12 cellular contexts compared by ENCODE assay signal in genomic region chr7:36661135-36661840, GRCh38.
A peak's percentile ranks its signal among the peaks of the same experiment; 100 is the strongest.
DNase-seq lines count a peak whose midpoint lies in the region; ATAC-seq and TF ChIP-seq lines count a peak whose summit lies in the region.
"Had no signal": no experiment of that assay in that cellular context is flagged by ENCODE, and none has a peak within 500 bp of the region (broad histone marks: within the 10 kb centered on the region; RNA-seq: fewer than 3 reads in every experiment).

No MANE protein-coding gene starts in this region.

- peaks cover 6% of the 10 kb centered on the region for H3K4me1 ChIP-seq in IMR-90 (ENCODE audit: control insufficient read depth, insufficient read depth, low read length)

- H2BK15ac ChIP-seq in IMR-90 (ENCODE audit: low read depth, low read length), result no peak overlapping the region

- H3K9ac ChIP-seq in IMR-90 (ENCODE audit: low read depth, low read length), result no peak overlapping the region

- H3K4me1 Mint-ChIP-seq in dendritic cell treated with granulocyte-macrophage colony-stimulating factor and Interleukin-4, amounts not matched to agents 40 ng/mL and 50 ng/mL, for 4 days (ENCODE audit: low read depth), result peaks cover 36% of the 10 kb centered on the region
- peaks cover 78 to 87% of the 10 kb centered on the region in 2 donors for H3K4me1 Mint-ChIP-seq in natural killer cell

- peak overlapping the region; percentile 23 for H3K27ac Mint-ChIP-seq in dendritic cell treated with granulocyte-macrophage colony-stimulating factor and Interleukin-4, amounts not matched to agents 40 ng/mL and 50 ng/mL, for 4 days
- H3K27ac Mint-ChIP-seq in natural killer cell, result peak overlapping the region; percentile 94 to 99
- H3K27ac Mint-ChIP-seq: stimulated activated naive CD8-positive, alpha-beta T cell treated with anti-CD3 and anti-CD28 coated beads, Interleukin-15, Interleukin-2, amounts not matched to agents 100 ng/mL and 50 ng/mL, for 24 hours had no signal

- no peak overlapping the region for H3K4me2 ChIP-seq in IMR-90 (ENCODE audit: low read depth, low read length)

- H2AK5ac ChIP-seq in IMR-90 (ENCODE audit: low read depth, low read length), result no peak overlapping the region

- H3K4me3 ChIP-seq in IMR-90 (ENCODE audit: insufficient read depth, low read depth, low read length), result no peak overlapping the region
- H3K4me3 ChIP-seq in lower leg skin (ENCODE audit: low read depth, poor library complexity, severe bottlenecking), result no peak overlapping the region
- H3K4me3 ChIP-seq: spleen had no signal

- H4K8ac ChIP-seq in IMR-90 (ENCODE audit: low read depth in 2 of 2, low read length in 2 of 2), result no peak overlapping the region

- H3K9me3 ChIP-seq in IMR-90 (ENCODE audit: control insufficient read depth, insufficient read depth, low read length), result no peaks in the 10 kb centered on the region
- H3K9me3 ChIP-seq: spleen had no signal

- H3K79me1 ChIP-seq in IMR-90 (ENCODE audit: low read depth in 1 of 2, low read length in 2 of 2), result no peaks in the 10 kb centered on the region

- H4K5ac ChIP-seq in IMR-90 (ENCODE audit: low read depth, low read length), result no peak overlapping the region

- no peak overlapping the region; the same call in 1 of the 2 replicates for H2BK20ac ChIP-seq in IMR-90 (ENCODE audit: low read depth, low read length)

- H2BK5ac ChIP-seq in IMR-90 (ENCODE audit: low read depth, low read length, poor library complexity, severe bottlenecking), result no peak overlapping the region

- H3K4ac ChIP-seq in IMR-90 (ENCODE audit: low read depth, low read length), result no peak overlapping the region; the same call in 1 of the 2 replicates

- TF ChIP-seq POLR2A in IMR-90 (IDR thresholded peaks at IDR 0.05; ENCODE audit: low read depth, low read length), result no peak
- no peak for TF ChIP-seq POLR2A in lower leg skin (IDR thresholded peaks at IDR 0.05)

- peaks cover 6% of the 10 kb centered on the region; the same call in 1 of the 2 replicates for H3K9me1 ChIP-seq in IMR-90 (ENCODE audit: insufficient read depth, low read length)

- ATAC-seq in IMR-90 (ENCODE audit: low read depth) (no peak), natural killer cell (peak in 1 of 3 donors; percentile 14), HG03520 (IDR thresholded peaks at IDR 0.05; ENCODE audit: unreplicated experiment) (no peak)

- H3K27ac ChIP-seq in IMR-90 (ENCODE audit: insufficient read depth, low read length), result no peak overlapping the region
- H3K27ac ChIP-seq: epithelial cell of prostate, spleen had no signal

- no peak overlapping the region for H2AFZ ChIP-seq in IMR-90 (replicated peaks; ENCODE audit: low read length, poor library complexity)

- H3K36me3 ChIP-seq in IMR-90 (ENCODE audit: control insufficient read depth, insufficient read depth, low read length), result no peaks in the 10 kb centered on the region

- H2BK120ac ChIP-seq in IMR-90 (ENCODE audit: low read depth, low read length), result no peak overlapping the region

- 50% methylated on average over 2 of the region's 7 CpGs; no CpG with 5 or more reads in 1 of the 2 experiments for WGBS in IMR-90 (ENCODE audit: extremely low coverage in 2 of 2, insufficient read length in 1 of 2), 2 experiments
- WGBS in lower leg skin, 2 donors, result 66 to 80% methylated on average over 7 of the region's 7 CpGs

- dilution Hi-C loops in IMR-90 (cut with HindIII; ENCODE audit: low sequenced_read_pairs, unreplicated experiment), result no loop called here

- no peak for TF ChIP-seq RAD21 in IMR-90 (IDR thresholded peaks at IDR 0.05; ENCODE audit: low read length)

- H2AK9ac ChIP-seq in IMR-90 (replicated peaks; ENCODE audit: low read depth, low read length, poor library complexity), result no peak overlapping the region

- no peaks in the 10 kb centered on the region for H4K20me1 ChIP-seq in IMR-90 (ENCODE audit: insufficient read depth, low read length)

- H3K36me3 Mint-ChIP-seq in dendritic cell treated with granulocyte-macrophage colony-stimulating factor and Interleukin-4, amounts not matched to agents 40 ng/mL and 50 ng/mL, for 4 days (ENCODE audit: low read depth), result peaks cover 82% of the 10 kb centered on the region
- H3K36me3 Mint-ChIP-seq in natural killer cell, result peaks cover 25% of the 10 kb centered on the region

- intact Hi-C loops in IMR-90 (cut with micrococcal nuclease), result no loop called here
- intact Hi-C loops in dendritic cell treated with granulocyte-macrophage colony-stimulating factor and Interleukin-4, amounts not matched to agents 40 ng/mL and 50 ng/mL, for 4 days (cut with micrococcal nuclease), result loop anchor here (10.0 kb wide), 1 partner anchor 56 kb away; no protein-coding TSS in a partner anchor
- intact Hi-C loops in natural killer cell (cut with micrococcal nuclease), result no loop called here
- intact Hi-C loops in lower leg skin (cut with DNase I; ENCODE audit: low total_unique reads), result no loop called here

- no peak overlapping the region for H3K14ac ChIP-seq in IMR-90 (replicated peaks; ENCODE audit: low read depth, low read length)

- no peak overlapping the region for H3K56ac ChIP-seq in IMR-90 (ENCODE audit: extremely low read depth, insufficient read depth, low read length)

- H3K27me3 ChIP-seq in IMR-90 (ENCODE audit: control insufficient read depth, insufficient read depth, low read length), result no peaks in the 10 kb centered on the region
- H3K27me3 ChIP-seq: spleen had no signal

- H3K23ac ChIP-seq in IMR-90 (ENCODE audit: low read depth, low read length), result no peak overlapping the region

- CTCF ChIA-PET in IMR-90 (lab: Yijun Ruan, JAX), result interaction anchor here (1.5 kb wide), 1 partner anchor 10 kb away, joined by 5 read pairs; no protein-coding TSS in a partner anchor

- no TSS peak for BruUV-seq in IMR-90 (replicated peaks; lab: Mats Ljungman, UMichigan)

- H3K27me3 Mint-ChIP-seq in dendritic cell treated with granulocyte-macrophage colony-stimulating factor and Interleukin-4, amounts not matched to agents 40 ng/mL and 50 ng/mL, for 4 days, result no peaks in the 10 kb centered on the region
- no peaks in the 10 kb centered on the region for H3K27me3 Mint-ChIP-seq in natural killer cell (ENCODE audit: low read depth in 2 of 2)
- H3K27me3 Mint-ChIP-seq: stimulated activated naive CD8-positive, alpha-beta T cell treated with anti-CD3 and anti-CD28 coated beads, Interleukin-15, Interleukin-2, amounts not matched to agents 100 ng/mL and 50 ng/mL, for 24 hours had no signal

- in situ Hi-C loops in IMR-90 (cut with MboI; ENCODE audit: low sequenced_read_pairs), result no loop called here

- no peak overlapping the region for H3K4me3 Mint-ChIP-seq in dendritic cell treated with granulocyte-macrophage colony-stimulating factor and Interleukin-4, amounts not matched to agents 40 ng/mL and 50 ng/mL, for 4 days
- H3K4me3 Mint-ChIP-seq in natural killer cell, result no peak overlapping the region
- H3K4me3 Mint-ChIP-seq: stimulated activated naive CD8-positive, alpha-beta T cell treated with anti-CD3 and anti-CD28 coated beads, Interleukin-15, Interleukin-2, amounts not matched to agents 100 ng/mL and 50 ng/mL, for 24 hours had no signal

- TF ChIP-seq CTCF in IMR-90 (conservative IDR thresholded peaks at IDR 0.05; ENCODE audit: low read depth, low read length) (no peak), natural killer cell (IDR thresholded peaks at IDR 0.05) (no peak), lower leg skin (IDR thresholded peaks at IDR 0.05) (no peak)

- DNase-seq in EL (peak; percentile 61), IMR-90 (peak; percentile 26), natural killer cell (no peak), AG20443 (ENCODE audit: low spot score) (no peak), SHP77 treated with DMSO at 0.1 percent for 48 hours (lab: John Stamatoyannopoulos, UW) (no peak), lower leg skin (ENCODE audit: low spot score in 2 of 2) (no peak)
- DNase-seq: NCI-H524 treated with DMSO at 0.1 percent for 48 hours, spleen had no signal

- POLR2A ChIA-PET in IMR-90 (lab: Charles Lee; ENCODE audit: unreplicated experiment), result no interaction called here

- no peak overlapping the region; the same call in 1 of the 2 replicates for H4K91ac ChIP-seq in IMR-90 (ENCODE audit: insufficient read depth, low read depth, low read length)

- no peaks in the 10 kb centered on the region for H3K9me3 Mint-ChIP-seq in dendritic cell treated with granulocyte-macrophage colony-stimulating factor and Interleukin-4, amounts not matched to agents 40 ng/mL and 50 ng/mL, for 4 days
- no peaks in the 10 kb centered on the region for H3K9me3 Mint-ChIP-seq in natural killer cell

- no peak overlapping the region for H3K18ac ChIP-seq in IMR-90 (ENCODE audit: low read depth, low read length)

TF ChIP-seq in IMR-90, 13 proteins besides CTCF, POLR2A, EP300 and RAD21:
- no peak for TF ChIP-seq FOS (IDR thresholded peaks at IDR 0.05; ENCODE audit: low read depth, low read length)
- TF ChIP-seq RFX5 (IDR thresholded peaks at IDR 0.05; ENCODE audit: low read depth, low read length), result no peak

Comparison
In these comparisons a context has a peak if more than half of its experiments do, and no peak if none do; other contexts are left out.
1. DNase-seq: peak in EL (single experiment) and IMR-90 (single experiment); none in natural killer cell (single experiment), AG20443 (single experiment), SHP77 treated with DMSO at 0.1 percent for 48 hours (single experiment) and lower leg skin (0 of 2).